ENCODE assay signal across 21 cellular contexts in genomic region chrX:81304545-81304944, GRCh38.
"Had no signal": no experiment of that assay in that cellular context is flagged by ENCODE, and none has a peak within 500 bp of the region (broad histone marks: within the 10 kb centered on the region; RNA-seq: fewer than 3 reads in every experiment).

No MANE protein-coding gene starts in this region.

- DNase-seq: activated CD4-positive, alpha-beta T cell treated with anti-CD3 and anti-CD28 coated beads, Interleukin-2, amount 50 U/mL, for 1 hour; activated CD4-positive, CD25-positive, alpha-beta regulatory T cell treated with anti-CD3 and anti-CD28 coated beads, Interleukin-2, amount 50 U/mL, for 72 hours; activated CD8-positive, alpha-beta memory T cell treated with anti-CD3 and anti-CD28 coated beads, Interleukin-2, amount 50 U/mL, for 4 hours; activated naive CD4-positive, alpha-beta T cell treated with anti-CD3 and anti-CD28 coated beads for 36 hours; activated T-cell treated with anti-CD3 and anti-CD28 coated beads, Interleukin-2, amount 50 U/mL, for 4 hours; caudate nucleus; dorsolateral prefrontal cortex; mesenchymal stem cell; mucosa of descending colon; naive thymus-derived CD4-positive, alpha-beta T cell; psoas muscle; right cardiac atrium; stimulated activated CD4-positive, alpha-beta T cell treated with anti-CD3 and anti-CD28 coated beads, Interleukin-15, amount 100 ng/mL, for 24 hours; stimulated activated CD4-positive, alpha-beta T cell treated with anti-CD3 and anti-CD28 coated beads, Interleukin-2, amount 100 ng/mL, for 48 hours; stimulated activated naive CD8-positive, alpha-beta T cell treated with anti-CD3 and anti-CD28 coated beads, Interleukin-15, amount 100 ng/mL, for 72 hours; transverse colon; uterus had no signal

- H3K4me1 Mint-ChIP-seq: brain; stimulated activated naive CD8-positive, alpha-beta T cell treated with anti-CD3 and anti-CD28 coated beads, Interleukin-15, amount 100 ng/mL, for 72 hours had no signal

- H3K4me3 Mint-ChIP-seq: activated naive CD4-positive, alpha-beta T cell treated with anti-CD3 and anti-CD28 coated beads for 36 hours; activated T-cell treated with anti-CD3 and anti-CD28 coated beads, Interleukin-2, amount 50 U/mL, for 4 hours; brain; naive thymus-derived CD4-positive, alpha-beta T cell; stimulated activated naive CD8-positive, alpha-beta T cell treated with anti-CD3 and anti-CD28 coated beads, Interleukin-15, amount 100 ng/mL, for 72 hours had no signal

- H3K27me3 ChIP-seq: suprapubic skin, transverse colon, uterus had no signal

- H3K9me3 Mint-ChIP-seq: activated naive CD4-positive, alpha-beta T cell treated with anti-CD3 and anti-CD28 coated beads for 36 hours; activated T-cell treated with anti-CD3 and anti-CD28 coated beads, Interleukin-2, amount 50 U/mL, for 4 hours had no signal

- ATAC-seq: activated T-cell treated with anti-CD3 and anti-CD28 coated beads, Interleukin-2, amount 50 U/mL, for 4 hours; mucosa of descending colon; naive thymus-derived CD4-positive, alpha-beta T cell; psoas muscle; right cardiac atrium; stimulated activated naive CD8-positive, alpha-beta T cell treated with anti-CD3 and anti-CD28 coated beads, Interleukin-15, amount 100 ng/mL, for 72 hours had no signal

- H3K9me3 ChIP-seq: mucosa of descending colon, psoas muscle, suprapubic skin, transverse colon, uterus had no signal

- H3K4me3 ChIP-seq: dorsolateral prefrontal cortex, mucosa of descending colon, psoas muscle, skin epidermis, suprapubic skin, transverse colon, uterus had no signal

- H3K4me1 ChIP-seq: psoas muscle, suprapubic skin, transverse colon, uterus had no signal

- H3K27ac Mint-ChIP-seq: activated naive CD4-positive, alpha-beta T cell treated with anti-CD3 and anti-CD28 coated beads for 36 hours; brain; naive thymus-derived CD4-positive, alpha-beta T cell; stimulated activated naive CD8-positive, alpha-beta T cell treated with anti-CD3 and anti-CD28 coated beads, Interleukin-15, amount 100 ng/mL, for 72 hours had no signal

- H3K36me3 ChIP-seq: suprapubic skin, transverse colon, uterus had no signal

- H3K27ac ChIP-seq: dorsolateral prefrontal cortex, psoas muscle, skin epidermis, suprapubic skin, transverse colon, uterus, VCaP had no signal

- H3K27me3 Mint-ChIP-seq: naive thymus-derived CD4-positive, alpha-beta T cell; stimulated activated naive CD8-positive, alpha-beta T cell treated with anti-CD3 and anti-CD28 coated beads, Interleukin-15, amount 100 ng/mL, for 72 hours had no signal
